ENCODE assay signal across 9 cellular contexts in genomic region chr21:21003701-21004100, GRCh38.
DNase-seq lines count a peak whose midpoint lies in the region; ATAC-seq and TF ChIP-seq lines count a peak whose summit lies in the region.
"Had no signal": no experiment of that assay in that cellular context is flagged by ENCODE, and none has a peak within 500 bp of the region (broad histone marks: within the 10 kb centered on the region; RNA-seq: fewer than 3 reads in every experiment).

No MANE protein-coding gene starts in this region.

- TF ChIP-seq CTCF in GM12874 (IDR thresholded peaks at IDR 0.05; ENCODE audit: insufficient read depth, low read depth, low read length) (0 out of 2 replicates have a peak, but pooled peaks have one; percentile 7), WERI-Rb-1 (IDR thresholded peaks at IDR 0.05; ENCODE audit: low read depth, low read length) (peak; percentile 50)

- no peak for ATAC-seq in HG03108 (IDR thresholded peaks at IDR 0.05; ENCODE audit: unreplicated experiment)

- H3K27ac ChIP-seq in WERI-Rb-1, result no peak overlapping the region
- H3K27ac ChIP-seq: epithelial cell of prostate had no signal

- H3K9me3 ChIP-seq in WERI-Rb-1 (ENCODE audit: severe bottlenecking), result no peaks in the 10 kb centered on the region

- peak; percentile 48 for DNase-seq in NCI-H1092 treated with DMSO at 0.1 percent for 48 hours (lab: John Stamatoyannopoulos, UW)
- DNase-seq in WERI-Rb-1, result peak; percentile 30
- peak; percentile 72 for DNase-seq in midbrain (lab: John Stamatoyannopoulos, UW)
- DNase-seq in stimulated activated CD4-positive, alpha-beta T cell treated with anti-CD3 and anti-CD28 coated beads, Interleukin-2, amount 100 ng/mL, for 24 hours, result no peak
- DNase-seq in posterior cingulate gyrus, result no peak
- DNase-seq in Ammon's horn (ENCODE audit: low spot score), result no peak

- H3K36me3 ChIP-seq in WERI-Rb-1, result no peaks in the 10 kb centered on the region

- no peaks in the 10 kb centered on the region for H3K27me3 ChIP-seq in WERI-Rb-1 (ENCODE audit: insufficient read depth, low read depth, severe bottlenecking)

- intact Hi-C loops in posterior cingulate gyrus (cut with DNase I), result loop anchor here (1.0 to 10.0 kb wide), 3 partner anchors 99 to 921 kb away; no protein-coding TSS in a partner anchor

- H3K4me3 ChIP-seq in WERI-Rb-1 (ENCODE audit: low read depth, low read length), result no peak overlapping the region

Comparison
In these comparisons a context has a peak if more than half of its experiments do, and no peak if none do; other contexts are left out.
1. DNase-seq: peak in NCI-H1092 treated with DMSO at 0.1 percent for 48 hours (single experiment), WERI-Rb-1 (single experiment) and midbrain (single experiment); none in stimulated activated CD4-positive, alpha-beta T cell treated with anti-CD3 and anti-CD28 coated beads, Interleukin-2, amount 100 ng/mL, for 24 hours (0 of 2), posterior cingulate gyrus (0 of 10) and Ammon's horn (single experiment).